Comparison of ENCODE assay signal across 9 cellular contexts in genomic region chr10:73648252-73648651, GRCh38. TPM values are rescaled to one million over a fixed set of nuclear protein-coding genes. Genes with fewer than 3 reads are reported as not detected.
DNase-seq lines count a peak whose midpoint lies in the region; ATAC-seq and TF ChIP-seq lines count a peak whose summit lies in the region.
"Had no signal": no experiment of that assay in that cellular context is flagged by ENCODE, and none has a peak within 500 bp of the region (broad histone marks: within the 10 kb centered on the region; RNA-seq: fewer than 3 reads in every experiment).

No MANE protein-coding gene starts in this region.

- H3K27me3 ChIP-seq in ACC112 (ENCODE audit: insufficient read depth, low read length) (no peaks in the 10 kb centered on the region), SK-N-SH (ENCODE audit: insufficient read depth) (no peaks in the 10 kb centered on the region), neuron (ENCODE audit: insufficient read depth, low read length) (no peaks in the 10 kb centered on the region)

- peak overlapping the region; percentile 71 for H3K9ac ChIP-seq in SK-N-SH

- TF ChIP-seq CTCF in SK-N-SH (IDR thresholded peaks at IDR 0.05) (no peak), fibroblast of villous mesenchyme (IDR thresholded peaks at IDR 0.05; ENCODE audit: insufficient read depth, low read depth, low read length) (no peak)

- H3K36me3 ChIP-seq in ACC112 (ENCODE audit: insufficient read depth, low read length) = no peaks in the 10 kb centered on the region
- no peaks in the 10 kb centered on the region for H3K36me3 ChIP-seq in SK-N-SH (replicated peaks in 1 of 2; ENCODE audit: control insufficient read depth in 1 of 2, insufficient read depth in 2 of 2, low read length in 1 of 2)
- H3K36me3 ChIP-seq in neuron (ENCODE audit: insufficient read depth, low read length) = no peaks in the 10 kb centered on the region
- H3K36me3 ChIP-seq: WERI-Rb-1 had no signal

- no peak for TF ChIP-seq RAD21 in SK-N-SH (IDR thresholded peaks at IDR 0.05; ENCODE audit: low read length)

- H4K20me1 ChIP-seq in SK-N-SH (ENCODE audit: insufficient read depth) = no peaks in the 10 kb centered on the region

- H3K9me3 ChIP-seq in SK-N-SH (no peaks in the 10 kb centered on the region), neuron (ENCODE audit: low read length) (no peaks in the 10 kb centered on the region)

- DNase-seq in SK-N-SH (peak; percentile 70), fibroblast of villous mesenchyme (ENCODE audit: low read depth) (peak; percentile 7), NCI-H1436 treated with DMSO at 0.1 percent for 48 hours (lab: John Stamatoyannopoulos, UW) (no peak)
- DNase-seq in stimulated activated CD4-positive, alpha-beta T cell treated with anti-CD3 and anti-CD28 coated beads, Interleukin-4, amount 100 ng/mL, for 1 hour = no peak
- no peak for DNase-seq in effector CD8-positive, alpha-beta T cell (lab: John Stamatoyannopoulos, UW)
- DNase-seq: WERI-Rb-1 had no signal

- H3K4me2 ChIP-seq in SK-N-SH = peak overlapping the region; percentile 85

- H3K9me2 ChIP-seq in SK-N-SH = no peaks in the 10 kb centered on the region

- H3K4me3 ChIP-seq in ACC112 (ENCODE audit: low read depth, low read length) (peak overlapping the region; percentile 80), SK-N-SH (ENCODE audit: low read depth in 2 of 2, low read length in 1 of 2) (peak overlapping the region; percentile 70 to 79), fibroblast of villous mesenchyme (ENCODE audit: low read depth, low read length) (peak overlapping the region; percentile 61), neuron (ENCODE audit: low read length) (peak overlapping the region; percentile 55)

- POLR2A ChIA-PET in SK-N-SH (lab: Yijun Ruan, JAX) = interaction anchor here (0.6 to 1.4 kb wide), 4 partner anchors 21 to 543 kb away, joined by 3 to 8 read pairs (median 4); partner anchors contain the start of genes MRPS16 and SEC24C

- peak overlapping the region; percentile 98 for H2AFZ ChIP-seq in ACC112 (ENCODE audit: low read length, unreplicated experiment)
- H2AFZ ChIP-seq in SK-N-SH (ENCODE audit: low read depth) = peak overlapping the region; percentile 95
- H2AFZ ChIP-seq in neuron (ENCODE audit: low read depth, low read length) = peak overlapping the region; percentile 71

- H3K27ac ChIP-seq in ACC112 (ENCODE audit: low read depth, low read length) = no peak overlapping the region
- peak overlapping the region in 1 of 2 experiments; percentile 24; a peak in 1 of 4 replicates for H3K27ac ChIP-seq in SK-N-SH (ENCODE audit: low read depth in 2 of 2, low read length in 1 of 2)
- H3K27ac ChIP-seq: WERI-Rb-1 had no signal

- no peaks in the 10 kb centered on the region for H3K79me2 ChIP-seq in ACC112 (ENCODE audit: control insufficient read depth, insufficient read depth, low read length, unreplicated experiment)
- no peaks in the 10 kb centered on the region for H3K79me2 ChIP-seq in SK-N-SH (ENCODE audit: insufficient read depth)

- WGBS in SK-N-SH (ENCODE audit: low lambda C conversion rate) = 100% methylated on average over 1 of the region's 16 CpGs

- TF ChIP-seq EP300 in SK-N-SH (IDR thresholded peaks at IDR 0.05; ENCODE audit: borderline replicate concordance in 1 of 2, low read depth in 1 of 2, low read length in 1 of 2) = no peak

- peaks cover 4% of the 10 kb centered on the region for H3K4me1 ChIP-seq in ACC112 (ENCODE audit: control insufficient read depth, insufficient read depth, low read length, unreplicated experiment)
- peaks cover 4 to 16% of the 10 kb centered on the region in 2 experiments; a peak in 1 of 4 replicates for H3K4me1 ChIP-seq in SK-N-SH (ENCODE audit: control insufficient read depth in 1 of 2, insufficient read depth in 2 of 2, low read depth in 1 of 2, low read length in 1 of 2)
- peaks cover 3% of the 10 kb centered on the region for H3K4me1 ChIP-seq in neuron (ENCODE audit: insufficient read depth, low read length)

- CTCF ChIA-PET in SK-N-SH (lab: Yijun Ruan, JAX) = interaction anchor here (0.7 to 17.2 kb wide), 10 partner anchors 12 to 401 kb away, joined by 3 to 216 read pairs (median 3); partner anchors contain the start of gene DNAJC9

- H3F3A ChIP-seq in SK-N-SH (replicated peaks; ENCODE audit: insufficient read depth) = peaks cover 4% of the 10 kb centered on the region

- no peak for ATAC-seq in HG03342 (IDR thresholded peaks at IDR 0.05; ENCODE audit: unreplicated experiment)

TF ChIP-seq in SK-N-SH, 30 proteins besides CTCF, POLR2A, EP300 and RAD21:
- peak; percentile 41; the same call in 1 of the 2 replicates for TF ChIP-seq NRF1 (IDR thresholded peaks at IDR 0.05; ENCODE audit: low read depth, low read length)
- TF ChIP-seq MEF2A (IDR thresholded peaks at IDR 0.05; ENCODE audit: borderline replicate concordance, low read depth) = no peak

RNA-seq across cellular contexts. Expression of gene MYOZ1, which starts 7.0 kb away (rescaled TPM):
- 0.24 and 0.26 TPM in 2 replicates for polyA plus RNA-seq in SK-N-SH (2012; rRNA removed)
- polyA plus RNA-seq in SK-N-SH (2012; cell fraction: cytosol; rRNA removed) = 0.21 TPM in 2 replicates
- 0.07 and 0.08 TPM in 2 replicates for polyA plus RNA-seq in SK-N-SH (2012; cell fraction: nucleus; rRNA removed)
- 0.32 and 0.43 TPM in 2 replicates for total RNA-seq in fibroblast of villous mesenchyme

RNA-seq across cellular contexts. Expression of gene SYNPO2L, which starts 7.6 kb away (rescaled TPM):
- 0.05 TPM in 1 of 2 replicates, not detected in the other for polyA plus RNA-seq in SK-N-SH (2012; rRNA removed)
- polyA plus RNA-seq in SK-N-SH (2012; cell fraction: cytosol; rRNA removed) = under 0.01 TPM in 1 of 2 replicates, not detected in the other
- polyA plus RNA-seq in SK-N-SH (2012; cell fraction: nucleus; rRNA removed) = 0.06 and 0.31 TPM in 2 replicates
- 0.43 and 0.64 TPM in 2 replicates for total RNA-seq in fibroblast of villous mesenchyme

RNA-seq across cellular contexts. Expression of gene AGAP5, which starts 49.7 kb away (rescaled TPM):
- polyA plus RNA-seq in SK-N-SH (2012; rRNA removed) = 3.8 and 4.8 TPM in 2 replicates
- polyA plus RNA-seq in SK-N-SH (2012; cell fraction: cytosol; rRNA removed) = 0.76 and 1.5 TPM in 2 replicates
- 22.0 and 28.2 TPM in 2 replicates for polyA plus RNA-seq in SK-N-SH (2012; cell fraction: nucleus; rRNA removed)
- total RNA-seq in fibroblast of villous mesenchyme = 3.0 and 3.9 TPM in 2 replicates

RNA-seq across cellular contexts. Expression of gene USP54, which starts 57.1 kb away (rescaled TPM):
- 6.5 and 11.0 TPM in 2 replicates for polyA plus RNA-seq in SK-N-SH (2012; rRNA removed)
- polyA plus RNA-seq in SK-N-SH (2012; cell fraction: cytosol; rRNA removed) = 7.4 and 9.1 TPM in 2 replicates
- polyA plus RNA-seq in SK-N-SH (2012; cell fraction: nucleus; rRNA removed) = 17.7 and 21.4 TPM in 2 replicates
- total RNA-seq in fibroblast of villous mesenchyme = 13.5 and 14.2 TPM in 2 replicates

Comparison
In these comparisons a context has a peak if more than half of its experiments do, and no peak if none do; other contexts are left out.
1. DNase-seq: peak in SK-N-SH (single experiment) and fibroblast of villous mesenchyme (single experiment); none in NCI-H1436 treated with DMSO at 0.1 percent for 48 hours (single experiment), stimulated activated CD4-positive, alpha-beta T cell treated with anti-CD3 and anti-CD28 coated beads, Interleukin-4, amount 100 ng/mL, for 1 hour (single experiment) and effector CD8-positive, alpha-beta T cell (single experiment).
2. Peak in every context shown above with its lines, with median percentiles within 50 percentile points of each other: H2AFZ ChIP-seq and H3K4me3 ChIP-seq.